ENCODE assay signal across 11 cellular contexts in genomic region chr15:76384409-76384808, GRCh38. TPM values are rescaled to one million over a fixed set of nuclear protein-coding genes. Genes with fewer than 3 reads are reported as not detected.
"Had no signal": no experiment of that assay in that cellular context is flagged by ENCODE, and none has a peak within 500 bp of the region (broad histone marks: within the 10 kb centered on the region; RNA-seq: fewer than 3 reads in every experiment).

No MANE protein-coding gene starts in this region.

- H3K4me3 ChIP-seq: GM23248, GM23338, HAP-1 had no signal

- H3K4me2 ChIP-seq: GM23338 had no signal

- ATAC-seq: GM23338, HCT116 had no signal

- H3K9ac ChIP-seq: GM23248 had no signal

- H3K36me3 ChIP-seq: HAP-1 had no signal

- H2AFZ ChIP-seq: GM23248, GM23338 had no signal

- FAIRE-seq: H1, H54 had no signal

- DNase-seq: GM23248, GOT3, H7, H9, HCEC 1CT, HFFc6 had no signal

- H3K9me3 ChIP-seq: HAP-1 had no signal

- H3K27ac ChIP-seq: GM23248 had no signal

RNA-seq across cellular contexts. Expression of gene ISL2, which starts 47.8 kb away (rescaled TPM):
- total RNA-seq: H7 had no signal
